Comparison of ENCODE assay signal across 12 cellular contexts in genomic region chr3:171407746-171408145, GRCh38. TPM values are rescaled to one million over a fixed set of nuclear protein-coding genes. Genes with fewer than 3 reads are reported as not detected.
DNase-seq lines count a peak whose midpoint lies in the region; ATAC-seq and TF ChIP-seq lines count a peak whose summit lies in the region.
"Had no signal": no experiment of that assay in that cellular context is flagged by ENCODE, and none has a peak within 500 bp of the region (broad histone marks: within the 10 kb centered on the region; RNA-seq: fewer than 3 reads in every experiment).

No MANE protein-coding gene starts in this region.

- POLR2A ChIA-PET in PC-9 (lab: Charles Lee; ENCODE audit: unreplicated experiment) = interaction anchor here (0.7 kb wide), 1 partner anchor 504 kb away, joined by 9 read pairs; no protein-coding TSS in a partner anchor

- no peaks in the 10 kb centered on the region for H4K20me1 ChIP-seq in PC-9 (ENCODE audit: insufficient read depth)

- no peaks in the 10 kb centered on the region for H3K27me3 Mint-ChIP-seq in activated T-cell treated with anti-CD3 and anti-CD28 coated beads, Interleukin-2, amount 50 U/mL, for 72 hours (ENCODE audit: low read depth)

- H3K36me3 ChIP-seq in PC-9 (ENCODE audit: low read depth) (no peaks in the 10 kb centered on the region), gastrocnemius medialis (no peaks in the 10 kb centered on the region)
- H3K36me3 ChIP-seq: WERI-Rb-1 had no signal

- peak; percentile 3 to 16 for DNase-seq in activated T-cell treated with anti-CD3 and anti-CD28 coated beads, Interleukin-2, amount 50 U/mL, for 72 hours
- no peak for DNase-seq in activated T-cell treated with anti-CD3 and anti-CD28 coated beads, Interleukin-2, amount 50 U/mL, for 1 hour
- DNase-seq in PC-9 (peak in 1 of 2 experiments; percentile 44), choroid plexus epithelial cell (ENCODE audit: low read depth) (peak; percentile 78), gastrocnemius medialis (no peak), T-helper 9 cell (no peak)
- DNase-seq: amygdala; NCI-H2029; stimulated activated CD4-positive, alpha-beta T cell treated with anti-CD3 and anti-CD28 coated beads, Interleukin-4, amount 100 ng/mL, for 4 hours had no signal

- intact Hi-C loops in PC-9 (cut with micrococcal nuclease; ENCODE audit: unreplicated experiment) = no loop called here
- intact Hi-C loops in gastrocnemius medialis (cut with DNase I; ENCODE audit: low total_unique reads) = no loop called here

- no peak overlapping the region; the same call in 1 of the 2 replicates for H2AFZ ChIP-seq in PC-9

- H3K4me1 ChIP-seq in PC-9 (replicated peaks; ENCODE audit: insufficient read depth) = peaks cover 10% of the 10 kb centered on the region; the same call in 1 of the 2 replicates
- H3K4me1 ChIP-seq in gastrocnemius medialis = peaks cover 32 to 36% of the 10 kb centered on the region in 2 donors

- no peak overlapping the region for H3K4me2 ChIP-seq in PC-9

- H3K9me3 Mint-ChIP-seq in activated T-cell treated with anti-CD3 and anti-CD28 coated beads, Interleukin-2, amount 50 U/mL, for 72 hours = no peaks in the 10 kb centered on the region

- H3K9me2 ChIP-seq in PC-9 (ENCODE audit: insufficient read depth) = no peaks in the 10 kb centered on the region

- BruUV-seq in PC-9 (replicated peaks; lab: Mats Ljungman, UMichigan) = no TSS peak

- H3K27ac ChIP-seq in PC-9 (peak overlapping the region; percentile 16; the same call in 1 of the 2 replicates), gastrocnemius medialis (peak overlapping the region in 2 of 4 donors; percentile 6 to 39)
- H3K27ac ChIP-seq: WERI-Rb-1 had no signal

- peak overlapping the region; percentile 2 for H3K27ac Mint-ChIP-seq in activated T-cell treated with anti-CD3 and anti-CD28 coated beads, Interleukin-2, amount 50 U/mL, for 72 hours

- in situ Hi-C loops in gastrocnemius medialis (cut with MboI; ENCODE audit: low sequenced_read_pairs in 4 of 4) = no loop called here

- peaks cover 0 to 2% of the 10 kb centered on the region in 2 donors for H3K36me3 Mint-ChIP-seq in activated T-cell treated with anti-CD3 and anti-CD28 coated beads, Interleukin-2, amount 50 U/mL, for 72 hours (ENCODE audit: insufficient read depth in 2 of 2)

- H3K4me3 ChIP-seq in PC-9 = no peak overlapping the region
- no peak overlapping the region for H3K4me3 ChIP-seq in choroid plexus epithelial cell (ENCODE audit: low read depth, low read length)
- no peak overlapping the region for H3K4me3 ChIP-seq in gastrocnemius medialis

- peaks cover 31% of the 10 kb centered on the region for H3K79me2 ChIP-seq in PC-9 (ENCODE audit: low read depth)

- no peaks in the 10 kb centered on the region; the same call in 1 of the 2 replicates for H3K9me3 ChIP-seq in PC-9 (ENCODE audit: insufficient read depth, low read depth)
- H3K9me3 ChIP-seq in gastrocnemius medialis = no peaks in the 10 kb centered on the region

- peak; percentile 69 to 78 for ATAC-seq in activated T-cell treated with anti-CD3 and anti-CD28 coated beads, Interleukin-2, amount 50 U/mL, for 72 hours (replicated peaks in 1 of 2)
- ATAC-seq in gastrocnemius medialis (peak; percentile 38 to 69), GM21528 (IDR thresholded peaks at IDR 0.05; ENCODE audit: low FRiP score, unreplicated experiment) (no peak), GM18870 (IDR thresholded peaks at IDR 0.05; ENCODE audit: unreplicated experiment) (no peak)

- H3K4me3 Mint-ChIP-seq in activated T-cell treated with anti-CD3 and anti-CD28 coated beads, Interleukin-2, amount 50 U/mL, for 72 hours = peak overlapping the region in 1 of 2 donors; percentile 26

- no peak for TF ChIP-seq POLR2A in gastrocnemius medialis (IDR thresholded peaks at IDR 0.05)

- peaks cover 9% of the 10 kb centered on the region; the same call in 1 of the 2 replicates for H3F3A ChIP-seq in PC-9 (ENCODE audit: insufficient read depth, low read depth)

- CTCF ChIA-PET in PC-9 (lab: Charles Lee) = no interaction called here

- TF ChIP-seq CTCF in PC-9 (conservative IDR thresholded peaks at IDR 0.05) (no peak), choroid plexus epithelial cell (conservative IDR thresholded peaks at IDR 0.05; ENCODE audit: low read depth, low read length) (no peak), gastrocnemius medialis (IDR thresholded peaks at IDR 0.05 in 4 of 5, conservative IDR thresholded peaks at IDR 0.05 in 1 of 5) (no peak)

- H3K27me3 ChIP-seq in PC-9 (ENCODE audit: insufficient read depth, low read depth) = no peaks in the 10 kb centered on the region
- H3K27me3 ChIP-seq in gastrocnemius medialis = no peaks in the 10 kb centered on the region

- H3K4me1 Mint-ChIP-seq in activated T-cell treated with anti-CD3 and anti-CD28 coated beads, Interleukin-2, amount 50 U/mL, for 72 hours (ENCODE audit: low read depth) = peaks cover 47% of the 10 kb centered on the region

RNA-seq across cellular contexts. Expression of gene TNIK, which starts 52.5 kb away (rescaled TPM):
- total RNA-seq in activated T-cell treated with anti-CD3 and anti-CD28 coated beads, Interleukin-2, amount 50 U/mL, for 72 hours = 10 to 100 TPM; 32.2 to 43.2 TPM
- total RNA-seq in PC-9 (2021) (28.8 and 30.7 TPM in 2 replicates), gastrocnemius medialis (10 to 100 TPM in 2 of 4 donors, 1 to 10 TPM in 2; 5.2 to 19.7 (median 10.6) TPM)

Comparison
In these comparisons a context has a peak if more than half of its experiments do, and no peak if none do; other contexts are left out.
1. DNase-seq: peak in activated T-cell treated with anti-CD3 and anti-CD28 coated beads, Interleukin-2, amount 50 U/mL, for 72 hours (2 of 2) and choroid plexus epithelial cell (single experiment); none in activated T-cell treated with anti-CD3 and anti-CD28 coated beads, Interleukin-2, amount 50 U/mL, for 1 hour (single experiment), gastrocnemius medialis (0 of 2) and T-helper 9 cell (single experiment).
2. ATAC-seq: peak in activated T-cell treated with anti-CD3 and anti-CD28 coated beads, Interleukin-2, amount 50 U/mL, for 72 hours (2 of 2) and gastrocnemius medialis (2 of 2); none in GM21528 (single experiment) and GM18870 (single experiment).